In genomic region chr4:15144967-15145295, GRCh38 we compare ENCODE assay signal across 21 cellular contexts.
"Had no signal": no experiment of that assay in that cellular context is flagged by ENCODE, and none has a peak within 500 bp of the region (broad histone marks: within the 10 kb centered on the region; RNA-seq: fewer than 3 reads in every experiment).

No MANE protein-coding gene starts in this region.

- H3K4me3 ChIP-seq: ascending aorta, K562 had no signal

- ATAC-seq: activated naive CD4-positive, alpha-beta T cell treated with anti-CD3 and anti-CD28 coated beads, Interleukin-2, amount 50 U/mL, for 72 hours; activated naive CD8-positive, alpha-beta T cell treated with anti-CD3 and anti-CD28 coated beads, Interleukin-2, amount 50 U/mL, for 24 hours; activated T-cell treated with anti-CD3 and anti-CD28 coated beads, Interleukin-2, amount 50 U/mL, for 4 hours; K562; T-helper 17 cell had no signal

- H3K27me3 ChIP-seq: ascending aorta had no signal

- DNase-seq: activated B cell treated with CpG ODN at 0.5 μM for 24 hours; activated CD4-positive, alpha-beta T cell treated with anti-CD3 and anti-CD28 coated beads for 1 hour; activated CD4-positive, alpha-beta T cell treated with anti-CD3 and anti-CD28 coated beads, Interleukin-2, amount 10 ng/mL, durations not matched to agents 24 days and 14 days; activated CD4-positive, alpha-beta T cell treated with anti-CD3 and anti-CD28 coated beads, Interleukin-2, amount 50 U/mL, for 48 hours; activated CD8-positive, alpha-beta memory T cell treated with anti-CD3 and anti-CD28 coated beads for 24 hours; activated effector memory CD4-positive, alpha-beta T cell treated with anti-CD3 and anti-CD28 coated beads, Interleukin-2, amount 50 U/mL, for 16 hours; activated naive CD4-positive, alpha-beta T cell treated with Interleukin-2 at 50 U/mL for 16 hours; activated naive CD8-positive, alpha-beta T cell treated with anti-CD3 and anti-CD28 coated beads, Interleukin-2, amount 50 U/mL, for 24 hours; activated T-cell treated with anti-CD3 and anti-CD28 coated beads, Interleukin-2, amount 50 U/mL, for 4 hours; amniotic stem cell; Karpas-422; MM.1S; NCI-H1436 treated with DMSO at 0.1 percent for 48 hours; NCI-H187 treated with DMSO at 0.1 percent for 48 hours; NCI-H526 treated with DMSO at 0.1 percent for 48 hours; SIG-M5; T-helper 17 cell; T-helper 9 cell had no signal

- H3K27ac ChIP-seq: ascending aorta had no signal

- H3K36me3 ChIP-seq: ascending aorta had no signal

- H3K9me3 ChIP-seq: ascending aorta had no signal
